In genomic region chr18:50125456-50125855, GRCh38 we compare ENCODE assay signal across 19 cellular contexts.
DNase-seq lines count a peak whose midpoint lies in the region; ATAC-seq, FAIRE-seq and TF ChIP-seq lines count a peak whose summit lies in the region.
"Had no signal": no experiment of that assay in that cellular context is flagged by ENCODE, and none has a peak within 500 bp of the region (broad histone marks: within the 10 kb centered on the region; RNA-seq: fewer than 3 reads in every experiment).

No MANE protein-coding gene starts in this region.

- peak overlapping the region; percentile 53 for H3K27ac Mint-ChIP-seq in activated CD4-positive, alpha-beta memory T cell treated with anti-CD3 and anti-CD28 coated beads, Interleukin-2, amount 10 ng/mL, durations not matched to agents 7 days and 5 days
- H3K27ac Mint-ChIP-seq in activated CD4-positive, alpha-beta memory T cell treated with anti-CD3 and anti-CD28 coated beads for 36 hours = no peak overlapping the region
- peak overlapping the region; percentile 10 for H3K27ac Mint-ChIP-seq in mesothelial cell of epicardium
- H3K27ac Mint-ChIP-seq: CD4-positive, CD25-positive, alpha-beta regulatory T cell had no signal

- H3K4me1 Mint-ChIP-seq in activated CD4-positive, alpha-beta memory T cell treated with anti-CD3 and anti-CD28 coated beads, Interleukin-2, amount 10 ng/mL, durations not matched to agents 7 days and 5 days = no peaks in the 10 kb centered on the region
- H3K4me1 Mint-ChIP-seq in activated CD4-positive, alpha-beta memory T cell treated with anti-CD3 and anti-CD28 coated beads for 36 hours (ENCODE audit: low read depth) = no peaks in the 10 kb centered on the region
- peaks cover 32% of the 10 kb centered on the region for H3K4me1 Mint-ChIP-seq in mesothelial cell of epicardium
- H3K4me1 Mint-ChIP-seq: CD4-positive, CD25-positive, alpha-beta regulatory T cell had no signal

- no peak overlapping the region for H3K4me2 ChIP-seq in K562 (ENCODE audit: insufficient read depth, low read length)

- ATAC-seq in K562 (no peak), foreskin keratinocyte (no peak)

- no peak overlapping the region for H3K4me3 Mint-ChIP-seq in activated CD4-positive, alpha-beta memory T cell treated with anti-CD3 and anti-CD28 coated beads, Interleukin-2, amount 10 ng/mL, durations not matched to agents 7 days and 5 days
- H3K4me3 Mint-ChIP-seq in activated CD4-positive, alpha-beta memory T cell treated with anti-CD3 and anti-CD28 coated beads for 36 hours = no peak overlapping the region
- H3K4me3 Mint-ChIP-seq in mesothelial cell of epicardium = no peak overlapping the region
- H3K4me3 Mint-ChIP-seq: CD4-positive, CD25-positive, alpha-beta regulatory T cell had no signal

- no peak overlapping the region for H3K9ac ChIP-seq in K562 (ENCODE audit: insufficient read depth in 1 of 2, low read depth in 2 of 2, low read length in 2 of 2)
- H3K9ac ChIP-seq: BLaER1 treated with 17β-estradiol and CSF1 and Interleukin-3, amounts not matched to agents 10 nM and 100 nM had no signal

- H3K36me3 ChIP-seq in K562 (ENCODE audit: control insufficient read depth, insufficient read depth, low read length) = no peaks in the 10 kb centered on the region
- H3K36me3 ChIP-seq: BLaER1 treated with 17β-estradiol and CSF1 and Interleukin-3, amounts not matched to agents 10 nM and 100 nM; HAP-1 had no signal

- intact Hi-C loops in activated CD4-positive, alpha-beta memory T cell treated with anti-CD3 and anti-CD28 coated beads for 36 hours (cut with micrococcal nuclease) = no loop called here
- intact Hi-C loops in K562 (cut with micrococcal nuclease) = no loop called here

- H3K9me3 ChIP-seq in K562 (replicated peaks; ENCODE audit: control insufficient read depth, insufficient read depth, low read depth, low read length) = no peaks in the 10 kb centered on the region
- H3K9me3 ChIP-seq: BLaER1 treated with 17β-estradiol and CSF1 and Interleukin-3, amounts not matched to agents 10 nM and 100 nM; HAP-1 had no signal

- in situ Hi-C loops in K562 (cut with MboI) = no loop called here

- H3K4me1 ChIP-seq in K562 (replicated peaks in 1 of 2; ENCODE audit: control insufficient read depth in 2 of 2, insufficient read depth in 2 of 2, low read length in 2 of 2) = no peaks in the 10 kb centered on the region; a peak in 1 of 5 replicates
- no peaks in the 10 kb centered on the region for H3K4me1 ChIP-seq in foreskin keratinocyte
- H3K4me1 ChIP-seq: HAP-1 had no signal

- H3K36me3 Mint-ChIP-seq in activated CD4-positive, alpha-beta memory T cell treated with anti-CD3 and anti-CD28 coated beads, Interleukin-2, amount 10 ng/mL, durations not matched to agents 7 days and 5 days (ENCODE audit: low read depth) = no peaks in the 10 kb centered on the region
- no peaks in the 10 kb centered on the region for H3K36me3 Mint-ChIP-seq in activated CD4-positive, alpha-beta memory T cell treated with anti-CD3 and anti-CD28 coated beads for 36 hours
- no peaks in the 10 kb centered on the region for H3K36me3 Mint-ChIP-seq in mesothelial cell of epicardium
- H3K36me3 Mint-ChIP-seq: CD4-positive, CD25-positive, alpha-beta regulatory T cell had no signal

- no peaks in the 10 kb centered on the region for H4K20me1 ChIP-seq in K562 (replicated peaks; ENCODE audit: control insufficient read depth, insufficient read depth, low read length)
- H4K20me1 ChIP-seq: BLaER1 treated with 17β-estradiol and CSF1 and Interleukin-3, amounts not matched to agents 10 nM and 100 nM had no signal

- TF ChIP-seq POLR2A in K562 (conservative IDR thresholded peaks at IDR 0.05) = no peak

- DNase-seq in activated CD4-positive, alpha-beta memory T cell treated with anti-CD3 and anti-CD28 coated beads, Interleukin-2, amount 10 ng/mL, durations not matched to agents 7 days and 5 days = no peak
- DNase-seq in activated CD4-positive, alpha-beta memory T cell treated with anti-CD3 and anti-CD28 coated beads for 36 hours = no peak
- no peak for DNase-seq in K562 (ENCODE audit: extremely low read depth in 1 of 4, low spot score in 3 of 4)
- no peak for DNase-seq in mesothelial cell of epicardium (ENCODE audit: low spot score in 2 of 2, unreplicated experiment in 2 of 2)
- DNase-seq in COLO829 (ENCODE audit: low spot score) = no peak
- no peak for DNase-seq in foreskin keratinocyte
- DNase-seq in NCI-H2107 treated with DMSO at 0.1 percent for 48 hours (lab: John Stamatoyannopoulos, UW; ENCODE audit: unreplicated experiment) = no peak
- DNase-seq: 8988T; ACHN; CD4-positive, CD25-positive, alpha-beta regulatory T cell; DMS153; GF-D8; KBM-7 had no signal

- TF ChIP-seq CTCF in K562 (IDR thresholded peaks at IDR 0.05 in 2 of 3, conservative IDR thresholded peaks at IDR 0.05 in 1 of 3; ENCODE audit: insufficient read depth in 2 of 3, low read depth in 1 of 3, low read length in 3 of 3) = no peak
- TF ChIP-seq CTCF in mesothelial cell of epicardium (IDR thresholded peaks at IDR 0.05; ENCODE audit: unreplicated experiment) = no peak
- TF ChIP-seq CTCF in foreskin keratinocyte (conservative IDR thresholded peaks at IDR 0.05) = no peak

- no peak for TF ChIP-seq RAD21 in K562 (CRISPR knock-in tag; conservative IDR thresholded peaks at IDR 0.05 in 1 of 2, IDR thresholded peaks at IDR 0.05 in 1 of 2)

- no peaks in the 10 kb centered on the region for H3K9me1 ChIP-seq in K562 (ENCODE audit: control insufficient read depth, insufficient read depth, low read length)

- BruUV-seq in K562 (replicated peaks; lab: Mats Ljungman, UMichigan) = no TSS peak

- H3K27me3 ChIP-seq in K562 (ENCODE audit: control insufficient read depth in 2 of 2, insufficient read depth in 2 of 2, low read length in 2 of 2) = peaks cover 0 to 4% of the 10 kb centered on the region in 2 experiments; a peak in 2 of 5 replicates
- peaks cover 29% of the 10 kb centered on the region for H3K27me3 ChIP-seq in foreskin keratinocyte
- H3K27me3 ChIP-seq: BLaER1 treated with 17β-estradiol and CSF1 and Interleukin-3, amounts not matched to agents 10 nM and 100 nM had no signal

- no peak for TF ChIP-seq EP300 in K562 (IDR thresholded peaks at IDR 0.05; ENCODE audit: low read length)

- POLR2A ChIA-PET in activated CD4-positive, alpha-beta memory T cell treated with anti-CD3 and anti-CD28 coated beads, Interleukin-2, amount 10 ng/mL, durations not matched to agents 7 days and 5 days (lab: Charles Lee) = no interaction called here
- POLR2A ChIA-PET in activated CD4-positive, alpha-beta memory T cell treated with anti-CD3 and anti-CD28 coated beads for 36 hours (lab: Charles Lee) = no interaction called here
- POLR2A ChIA-PET in K562 (lab: Yijun Ruan, JAX) = interaction anchor here (0.6 kb wide), 1 partner anchor 398 kb away, joined by 3 read pairs; no protein-coding TSS in a partner anchor

- peaks cover 17% of the 10 kb centered on the region for H3K27me3 Mint-ChIP-seq in activated CD4-positive, alpha-beta memory T cell treated with anti-CD3 and anti-CD28 coated beads, Interleukin-2, amount 10 ng/mL, durations not matched to agents 7 days and 5 days
- peaks cover 7% of the 10 kb centered on the region for H3K27me3 Mint-ChIP-seq in activated CD4-positive, alpha-beta memory T cell treated with anti-CD3 and anti-CD28 coated beads for 36 hours
- no peaks in the 10 kb centered on the region for H3K27me3 Mint-ChIP-seq in mesothelial cell of epicardium (ENCODE audit: low read depth)

- H3K4me3 ChIP-seq in K562 = no peak overlapping the region
- H3K4me3 ChIP-seq: BLaER1 treated with 17β-estradiol and CSF1 and Interleukin-3, amounts not matched to agents 10 nM and 100 nM; HAP-1 had no signal

- H3K9me3 Mint-ChIP-seq in activated CD4-positive, alpha-beta memory T cell treated with anti-CD3 and anti-CD28 coated beads, Interleukin-2, amount 10 ng/mL, durations not matched to agents 7 days and 5 days = no peaks in the 10 kb centered on the region
- H3K9me3 Mint-ChIP-seq in activated CD4-positive, alpha-beta memory T cell treated with anti-CD3 and anti-CD28 coated beads for 36 hours = no peaks in the 10 kb centered on the region
- H3K9me3 Mint-ChIP-seq in mesothelial cell of epicardium = no peaks in the 10 kb centered on the region
- H3K9me3 Mint-ChIP-seq: CD4-positive, CD25-positive, alpha-beta regulatory T cell had no signal

- H3K79me2 ChIP-seq in K562 (ENCODE audit: control insufficient read depth, insufficient read depth, low read length) = no peaks in the 10 kb centered on the region

- no peak overlapping the region for H3K27ac ChIP-seq in K562 (ENCODE audit: extremely low read depth, low read depth, low read length)
- H3K27ac ChIP-seq in foreskin keratinocyte = no peak overlapping the region
- H3K27ac ChIP-seq: BLaER1 treated with 17β-estradiol and CSF1 and Interleukin-3, amounts not matched to agents 10 nM and 100 nM had no signal

- H2AFZ ChIP-seq in K562 (ENCODE audit: low read depth, low read length) = no peak overlapping the region

- CTCF ChIA-PET in activated CD4-positive, alpha-beta memory T cell treated with anti-CD3 and anti-CD28 coated beads, Interleukin-2, amount 10 ng/mL, durations not matched to agents 7 days and 5 days (lab: Charles Lee) = no interaction called here
- CTCF ChIA-PET in activated CD4-positive, alpha-beta memory T cell treated with anti-CD3 and anti-CD28 coated beads for 36 hours (lab: Charles Lee) = no interaction called here
- CTCF ChIA-PET in K562 (lab: Yijun Ruan, JAX; ENCODE audit: low intra/inter-chr PET ratio) = no interaction called here

- FAIRE-seq in K562 (lab: Jason Lieb, UNC) = no peak
- FAIRE-seq: D721Med, GM19239, H1, HTR-8/SVneo had no signal

- WGBS in K562 (ENCODE audit: insufficient coverage, low coverage, missing lambda C conversion rate) = no CpG with 5 or more reads among the region's 1 CpG

TF ChIP-seq in K562, 482 proteins besides CTCF, POLR2A, EP300 and RAD21 (continues in another document):
- TF ChIP-seq MAFK (IDR thresholded peaks at IDR 0.05; ENCODE audit: low read length) (peak; percentile 71), WHSC1 (IDR thresholded peaks at IDR 0.05; ENCODE audit: low read length) (no peak), HDAC1 (IDR thresholded peaks at IDR 0.05) (no peak), FOXP1 (CRISPR knock-in tag; IDR thresholded peaks at IDR 0.05) (no peak), TCF3 (CRISPR knock-in tag; IDR thresholded peaks at IDR 0.05) (no peak), ELF2 (CRISPR knock-in tag; IDR thresholded peaks at IDR 0.05) (no peak), BCOR (IDR thresholded peaks at IDR 0.05) (no peak), ZNF316 (IDR thresholded peaks at IDR 0.05) (peak; percentile 89), FOXA3 (CRISPR knock-in tag; conservative IDR thresholded peaks at IDR 0.05 in 1 of 2, IDR thresholded peaks at IDR 0.05 in 1 of 2) (no peak), DNMT1 (IDR thresholded peaks at IDR 0.05) (no peak), ZFP1 (CRISPR knock-in tag; IDR thresholded peaks at IDR 0.05) (no peak), ZFP30 (CRISPR knock-in tag; IDR thresholded peaks at IDR 0.05; ENCODE audit: borderline replicate concordance) (no peak)
